In the genomic region with DNA sequence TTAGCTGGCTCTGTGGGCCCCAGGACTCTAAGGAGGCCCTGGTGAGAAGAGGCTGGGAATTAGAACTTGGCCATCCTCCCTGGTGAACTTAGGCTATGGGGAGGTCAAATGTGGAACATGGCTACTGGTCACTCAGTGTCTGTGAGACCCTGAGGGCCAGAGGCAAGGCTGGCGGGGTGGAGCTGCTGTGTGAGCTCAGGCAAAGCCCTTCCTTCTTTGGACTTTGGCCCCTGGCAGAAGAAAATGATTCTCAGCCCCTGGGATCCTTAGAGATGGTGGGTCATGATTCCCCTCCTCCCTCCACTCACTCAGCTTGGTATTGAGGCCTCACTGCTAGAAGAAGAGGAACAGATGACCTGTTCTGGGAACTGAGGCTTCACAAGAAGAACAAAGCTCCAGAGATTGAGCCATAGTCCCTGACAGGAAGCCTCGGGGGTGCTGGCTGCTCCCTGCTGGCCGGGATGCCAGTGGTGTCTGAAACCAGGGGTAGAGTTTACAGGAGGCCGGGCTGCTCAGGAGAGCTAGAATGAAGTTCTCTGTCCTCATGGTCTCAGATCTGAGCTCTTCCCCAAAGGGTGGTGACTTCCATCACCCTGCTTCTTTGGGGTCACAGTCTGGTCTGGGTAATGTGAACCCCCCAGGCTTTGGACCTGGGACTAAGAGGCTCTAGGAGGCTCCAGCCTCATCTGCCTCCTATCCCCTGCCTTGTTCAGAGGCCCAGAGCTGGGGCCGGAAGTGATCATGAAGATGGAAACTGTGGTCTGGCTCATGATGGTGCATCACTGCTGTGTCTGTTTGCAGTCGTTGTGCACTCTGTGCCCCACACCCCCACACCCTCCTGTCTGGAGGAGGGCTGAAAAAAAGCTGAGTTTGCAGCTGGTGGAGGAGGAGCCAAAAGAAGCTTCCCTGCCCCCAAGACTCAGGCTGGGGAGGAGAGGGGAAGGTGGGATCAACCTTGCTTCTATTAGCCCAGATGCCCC, we compare ENCODE assay signal across 1 cellular context.
TF ChIP-seq lines count a peak whose summit lies in the region.

No MANE protein-coding gene starts in this region.

TF ChIP-seq in GM12878, 131 proteins besides CTCF, POLR2A, EP300 and RAD21 (continued from another document):
- TF ChIP-seq, protein P1, sequence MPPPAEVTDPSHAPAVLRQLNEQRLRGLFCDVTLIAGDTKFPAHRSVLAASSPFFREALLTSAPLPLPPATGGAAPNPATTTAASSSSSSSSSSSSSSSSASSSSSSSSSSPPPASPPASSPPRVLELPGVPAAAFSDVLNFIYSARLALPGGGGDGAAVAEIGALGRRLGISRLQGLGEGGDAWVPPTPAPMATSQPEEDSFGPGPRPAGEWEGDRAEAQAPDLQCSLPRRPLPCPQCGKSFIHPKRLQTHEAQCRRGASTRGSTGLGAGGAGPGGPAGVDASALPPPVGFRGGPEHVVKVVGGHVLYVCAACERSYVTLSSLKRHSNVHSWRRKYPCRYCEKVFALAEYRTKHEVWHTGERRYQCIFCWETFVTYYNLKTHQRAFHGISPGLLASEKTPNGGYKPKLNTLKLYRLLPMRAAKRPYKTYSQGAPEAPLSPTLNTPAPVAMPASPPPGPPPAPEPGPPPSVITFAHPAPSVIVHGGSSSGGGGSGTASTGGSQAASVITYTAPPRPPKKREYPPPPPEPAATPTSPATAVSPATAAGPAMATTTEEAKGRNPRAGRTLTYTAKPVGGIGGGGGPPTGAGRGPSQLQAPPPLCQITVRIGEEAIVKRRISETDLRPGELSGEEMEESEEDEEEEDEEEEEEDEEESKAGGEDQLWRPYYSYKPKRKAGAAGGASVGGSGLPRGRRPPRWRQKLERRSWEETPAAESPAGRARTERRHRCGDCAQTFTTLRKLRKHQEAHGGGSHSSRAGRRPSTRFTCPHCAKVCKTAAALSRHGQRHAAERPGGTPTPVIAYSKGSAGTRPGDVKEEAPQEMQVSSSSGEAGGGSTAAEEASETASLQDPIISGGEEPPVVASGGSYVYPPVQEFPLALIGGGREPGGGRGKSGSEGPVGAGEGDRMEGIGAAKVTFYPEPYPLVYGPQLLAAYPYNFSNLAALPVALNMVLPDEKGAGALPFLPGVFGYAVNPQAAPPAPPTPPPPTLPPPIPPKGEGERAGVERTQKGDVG (CRISPR knock-in tag; IDR thresholded peaks at IDR 0.05): no peak
- TF ChIP-seq POU2F2 (IDR thresholded peaks at IDR 0.05; ENCODE audit: borderline replicate concordance, low read depth, low read length) (peak; percentile 63; the same call in 1 of the 3 replicates), EGR1 (IDR thresholded peaks at IDR 0.05; ENCODE audit: borderline replicate concordance in 1 of 2, low read depth in 2 of 2, low read length in 2 of 2) (peak in 1 of 2 experiments; percentile 80; a peak in 2 of 3 replicates), PAX5 (IDR thresholded peaks at IDR 0.05; ENCODE audit: borderline replicate concordance, low read depth, low read length) (peak; percentile 53; the same call in 1 of the 2 replicates), TARDBP (IDR thresholded peaks at IDR 0.05; ENCODE audit: borderline replicate concordance) (no peak), CBFB (IDR thresholded peaks at IDR 0.05; ENCODE audit: low read depth) (peak; percentile 58; the same call in 1 of the 2 replicates), NFYA (IDR thresholded peaks at IDR 0.05; ENCODE audit: borderline replicate concordance, low read depth, low read length) (no peak), ZNF24 (IDR thresholded peaks at IDR 0.05) (no peak), JUNB (IDR thresholded peaks at IDR 0.05) (peak; percentile 10; the same call in 1 of the 2 replicates), KLF5 (IDR thresholded peaks at IDR 0.05; ENCODE audit: partially characterized antibody) (no peak), RBBP5 (conservative IDR thresholded peaks at IDR 0.05) (no peak), CBX3 (IDR thresholded peaks at IDR 0.05; ENCODE audit: borderline replicate concordance, low read depth) (no peak), YBX1 (IDR thresholded peaks at IDR 0.05) (no peak), CREB1 (IDR thresholded peaks at IDR 0.05; ENCODE audit: low read depth) (no peak), ASH2L (IDR thresholded peaks at IDR 0.05; ENCODE audit: borderline replicate concordance, low read depth) (peak; percentile 45; the same call in 1 of the 2 replicates), NFIC (IDR thresholded peaks at IDR 0.05; ENCODE audit: low read depth, low read length) (no peak), RUNX3 (IDR thresholded peaks at IDR 0.05; ENCODE audit: low read length) (no peak), KAT2A (conservative IDR thresholded peaks at IDR 0.05; ENCODE audit: control insufficient read depth, low read depth, low read length) (no peak), IKZF1 (conservative IDR thresholded peaks at IDR 0.05) (peak; percentile 61), POLR2AphosphoS2 (IDR thresholded peaks at IDR 0.05; ENCODE audit: low read depth, low read length) (0 out of 2 replicates have a peak, but pooled peaks have one; percentile 20), PML (IDR thresholded peaks at IDR 0.05; ENCODE audit: low read length) (no peak), EED (IDR thresholded peaks at IDR 0.05; ENCODE audit: low read depth) (peak; percentile 84), CHD4 (IDR thresholded peaks at IDR 0.05) (no peak), ZNF274 (IDR thresholded peaks at IDR 0.05; ENCODE audit: insufficient read depth, insufficient read length) (no peak)
- TF ChIP-seq, protein P2, sequence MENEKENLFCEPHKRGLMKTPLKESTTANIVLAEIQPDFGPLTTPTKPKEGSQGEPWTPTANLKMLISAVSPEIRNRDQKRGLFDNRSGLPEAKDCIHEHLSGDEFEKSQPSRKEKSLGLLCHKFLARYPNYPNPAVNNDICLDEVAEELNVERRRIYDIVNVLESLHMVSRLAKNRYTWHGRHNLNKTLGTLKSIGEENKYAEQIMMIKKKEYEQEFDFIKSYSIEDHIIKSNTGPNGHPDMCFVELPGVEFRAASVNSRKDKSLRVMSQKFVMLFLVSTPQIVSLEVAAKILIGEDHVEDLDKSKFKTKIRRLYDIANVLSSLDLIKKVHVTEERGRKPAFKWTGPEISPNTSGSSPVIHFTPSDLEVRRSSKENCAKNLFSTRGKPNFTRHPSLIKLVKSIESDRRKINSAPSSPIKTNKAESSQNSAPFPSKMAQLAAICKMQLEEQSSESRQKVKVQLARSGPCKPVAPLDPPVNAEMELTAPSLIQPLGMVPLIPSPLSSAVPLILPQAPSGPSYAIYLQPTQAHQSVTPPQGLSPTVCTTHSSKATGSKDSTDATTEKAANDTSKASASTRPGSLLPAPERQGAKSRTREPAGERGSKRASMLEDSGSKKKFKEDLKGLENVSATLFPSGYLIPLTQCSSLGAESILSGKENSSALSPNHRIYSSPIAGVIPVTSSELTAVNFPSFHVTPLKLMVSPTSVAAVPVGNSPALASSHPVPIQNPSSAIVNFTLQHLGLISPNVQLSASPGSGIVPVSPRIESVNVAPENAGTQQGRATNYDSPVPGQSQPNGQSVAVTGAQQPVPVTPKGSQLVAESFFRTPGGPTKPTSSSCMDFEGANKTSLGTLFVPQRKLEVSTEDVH (IDR thresholded peaks at IDR 0.05; ENCODE audit: low read depth, partially characterized antibody): no peak
- TF ChIP-seq, protein P3, sequence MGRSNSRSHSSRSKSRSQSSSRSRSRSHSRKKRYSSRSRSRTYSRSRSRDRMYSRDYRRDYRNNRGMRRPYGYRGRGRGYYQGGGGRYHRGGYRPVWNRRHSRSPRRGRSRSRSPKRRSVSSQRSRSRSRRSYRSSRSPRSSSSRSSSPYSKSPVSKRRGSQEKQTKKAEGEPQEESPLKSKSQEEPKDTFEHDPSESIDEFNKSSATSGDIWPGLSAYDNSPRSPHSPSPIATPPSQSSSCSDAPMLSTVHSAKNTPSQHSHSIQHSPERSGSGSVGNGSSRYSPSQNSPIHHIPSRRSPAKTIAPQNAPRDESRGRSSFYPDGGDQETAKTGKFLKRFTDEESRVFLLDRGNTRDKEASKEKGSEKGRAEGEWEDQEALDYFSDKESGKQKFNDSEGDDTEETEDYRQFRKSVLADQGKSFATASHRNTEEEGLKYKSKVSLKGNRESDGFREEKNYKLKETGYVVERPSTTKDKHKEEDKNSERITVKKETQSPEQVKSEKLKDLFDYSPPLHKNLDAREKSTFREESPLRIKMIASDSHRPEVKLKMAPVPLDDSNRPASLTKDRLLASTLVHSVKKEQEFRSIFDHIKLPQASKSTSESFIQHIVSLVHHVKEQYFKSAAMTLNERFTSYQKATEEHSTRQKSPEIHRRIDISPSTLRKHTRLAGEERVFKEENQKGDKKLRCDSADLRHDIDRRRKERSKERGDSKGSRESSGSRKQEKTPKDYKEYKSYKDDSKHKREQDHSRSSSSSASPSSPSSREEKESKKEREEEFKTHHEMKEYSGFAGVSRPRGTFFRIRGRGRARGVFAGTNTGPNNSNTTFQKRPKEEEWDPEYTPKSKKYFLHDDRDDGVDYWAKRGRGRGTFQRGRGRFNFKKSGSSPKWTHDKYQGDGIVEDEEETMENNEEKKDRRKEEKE (IDR thresholded peaks at IDR 0.05): no peak
- TF ChIP-seq, protein P4, sequence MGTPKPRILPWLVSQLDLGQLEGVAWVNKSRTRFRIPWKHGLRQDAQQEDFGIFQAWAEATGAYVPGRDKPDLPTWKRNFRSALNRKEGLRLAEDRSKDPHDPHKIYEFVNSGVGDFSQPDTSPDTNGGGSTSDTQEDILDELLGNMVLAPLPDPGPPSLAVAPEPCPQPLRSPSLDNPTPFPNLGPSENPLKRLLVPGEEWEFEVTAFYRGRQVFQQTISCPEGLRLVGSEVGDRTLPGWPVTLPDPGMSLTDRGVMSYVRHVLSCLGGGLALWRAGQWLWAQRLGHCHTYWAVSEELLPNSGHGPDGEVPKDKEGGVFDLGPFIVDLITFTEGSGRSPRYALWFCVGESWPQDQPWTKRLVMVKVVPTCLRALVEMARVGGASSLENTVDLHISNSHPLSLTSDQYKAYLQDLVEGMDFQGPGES (IDR thresholded peaks at IDR 0.05): no peak
- TF ChIP-seq, protein P5, sequence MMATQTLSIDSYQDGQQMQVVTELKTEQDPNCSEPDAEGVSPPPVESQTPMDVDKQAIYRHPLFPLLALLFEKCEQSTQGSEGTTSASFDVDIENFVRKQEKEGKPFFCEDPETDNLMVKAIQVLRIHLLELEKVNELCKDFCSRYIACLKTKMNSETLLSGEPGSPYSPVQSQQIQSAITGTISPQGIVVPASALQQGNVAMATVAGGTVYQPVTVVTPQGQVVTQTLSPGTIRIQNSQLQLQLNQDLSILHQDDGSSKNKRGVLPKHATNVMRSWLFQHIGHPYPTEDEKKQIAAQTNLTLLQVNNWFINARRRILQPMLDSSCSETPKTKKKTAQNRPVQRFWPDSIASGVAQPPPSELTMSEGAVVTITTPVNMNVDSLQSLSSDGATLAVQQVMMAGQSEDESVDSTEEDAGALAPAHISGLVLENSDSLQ (IDR thresholded peaks at IDR 0.05): no peak; the same call in 1 of the 2 replicates
- TF ChIP-seq, protein P6, sequence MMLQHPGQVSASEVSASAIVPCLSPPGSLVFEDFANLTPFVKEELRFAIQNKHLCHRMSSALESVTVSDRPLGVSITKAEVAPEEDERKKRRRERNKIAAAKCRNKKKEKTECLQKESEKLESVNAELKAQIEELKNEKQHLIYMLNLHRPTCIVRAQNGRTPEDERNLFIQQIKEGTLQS (IDR thresholded peaks at IDR 0.05; ENCODE audit: borderline replicate concordance, extremely low read depth, low read depth, low read length): no peak
- TF ChIP-seq, protein P7, sequence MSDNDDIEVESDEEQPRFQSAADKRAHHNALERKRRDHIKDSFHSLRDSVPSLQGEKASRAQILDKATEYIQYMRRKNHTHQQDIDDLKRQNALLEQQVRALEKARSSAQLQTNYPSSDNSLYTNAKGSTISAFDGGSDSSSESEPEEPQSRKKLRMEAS (IDR thresholded peaks at IDR 0.05; ENCODE audit: low read depth, low read length): peak; percentile 14; the same call in 1 of the 2 replicates
- TF ChIP-seq, protein P8, sequence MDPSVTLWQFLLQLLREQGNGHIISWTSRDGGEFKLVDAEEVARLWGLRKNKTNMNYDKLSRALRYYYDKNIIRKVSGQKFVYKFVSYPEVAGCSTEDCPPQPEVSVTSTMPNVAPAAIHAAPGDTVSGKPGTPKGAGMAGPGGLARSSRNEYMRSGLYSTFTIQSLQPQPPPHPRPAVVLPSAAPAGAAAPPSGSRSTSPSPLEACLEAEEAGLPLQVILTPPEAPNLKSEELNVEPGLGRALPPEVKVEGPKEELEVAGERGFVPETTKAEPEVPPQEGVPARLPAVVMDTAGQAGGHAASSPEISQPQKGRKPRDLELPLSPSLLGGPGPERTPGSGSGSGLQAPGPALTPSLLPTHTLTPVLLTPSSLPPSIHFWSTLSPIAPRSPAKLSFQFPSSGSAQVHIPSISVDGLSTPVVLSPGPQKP (IDR thresholded peaks at IDR 0.05; ENCODE audit: low read depth, low read length): 0 out of 2 replicates have a peak, but pooled peaks have one; percentile 55
